Comparison of ENCODE assay signal across 8 cellular contexts in genomic region chr10:86711957-86712708, GRCh38. TPM values are rescaled to one million over a fixed set of nuclear protein-coding genes. Genes with fewer than 3 reads are reported as not detected.
DNase-seq lines count a peak whose midpoint lies in the region; ATAC-seq and TF ChIP-seq lines count a peak whose summit lies in the region.

No MANE protein-coding gene starts in this region.

- no peaks in the 10 kb centered on the region for H3K9me3 Mint-ChIP-seq in neural progenitor cell

- peak overlapping the region; percentile 51 to 79 for H4K8ac ChIP-seq in IMR-90 (ENCODE audit: low read depth in 2 of 2, low read length in 2 of 2)

- peak; percentile 83 for DNase-seq in activated CD8-positive, alpha-beta memory T cell treated with anti-CD3 and anti-CD28 coated beads for 24 hours
- no peak for DNase-seq in activated CD8-positive, alpha-beta memory T cell treated with anti-CD3 and anti-CD28 coated beads, Interleukin-2, amount 50 U/mL, for 4 hours
- DNase-seq in IMR-90 (peak; percentile 25), fibroblast of pulmonary artery (ENCODE audit: low read depth) (peak; percentile 33), neural progenitor cell (ENCODE audit: low spot score) (peak; percentile 67), NCI-H1930 (lab: John Stamatoyannopoulos, UW) (no peak)

- BruUV-seq in IMR-90 (replicated peaks; lab: Mats Ljungman, UMichigan), result no TSS peak

- H2AFZ ChIP-seq in IMR-90 (replicated peaks; ENCODE audit: low read length, poor library complexity), result peak overlapping the region; percentile 100
- H2AFZ ChIP-seq in neural progenitor cell (replicated peaks), result peak overlapping the region; percentile 82

- no peaks in the 10 kb centered on the region for H3K36me3 Mint-ChIP-seq in neural progenitor cell

- H3K27me3 Mint-ChIP-seq in neural progenitor cell (ENCODE audit: insufficient read depth, low read depth), result no peaks in the 10 kb centered on the region

- peak overlapping the region; percentile 82 for H3K27ac Mint-ChIP-seq in neural progenitor cell

- in situ Hi-C loops in IMR-90 (cut with MboI; ENCODE audit: low sequenced_read_pairs), result no loop called here

- dilution Hi-C loops in IMR-90 (cut with HindIII; ENCODE audit: low sequenced_read_pairs, unreplicated experiment), result no loop called here

- H3K27me3 ChIP-seq in IMR-90 (ENCODE audit: control insufficient read depth, insufficient read depth, low read length) (no peaks in the 10 kb centered on the region), neural progenitor cell (peaks cover 5% of the 10 kb centered on the region)

- intact Hi-C loops in IMR-90 (cut with micrococcal nuclease), result loop anchor here (1.0 kb wide), 2 partner anchors 45 to 187 kb away; no protein-coding TSS in a partner anchor

- H4K5ac ChIP-seq in IMR-90 (ENCODE audit: low read depth, low read length), result peak overlapping the region; percentile 87

- 0 out of 2 replicates have a peak overlapping the region, but pooled peaks have one; percentile 25 for H2AK5ac ChIP-seq in IMR-90 (ENCODE audit: low read depth, low read length)

- H3K4me3 ChIP-seq in IMR-90 (ENCODE audit: insufficient read depth, low read depth, low read length) (peak overlapping the region; percentile 51), WI38 (ENCODE audit: low read depth, low read length) (peak overlapping the region; percentile 63), fibroblast of pulmonary artery (replicated peaks; ENCODE audit: low read depth, low read length) (peak overlapping the region; percentile 56), neural progenitor cell (peak overlapping the region; percentile 68)

- CTCF ChIA-PET in IMR-90 (lab: Yijun Ruan, JAX), result interaction anchor here (0.5 kb wide), 1 partner anchor 227 kb away, joined by 3 read pairs; no protein-coding TSS in a partner anchor

- H2BK15ac ChIP-seq in IMR-90 (ENCODE audit: low read depth, low read length), result no peak overlapping the region

- no peak for TF ChIP-seq CTCF in IMR-90 (conservative IDR thresholded peaks at IDR 0.05; ENCODE audit: low read depth, low read length)
- no peak for TF ChIP-seq CTCF in WI38 (IDR thresholded peaks at IDR 0.05; ENCODE audit: low read depth, low read length)
- no peak for TF ChIP-seq CTCF in fibroblast of pulmonary artery (IDR thresholded peaks at IDR 0.05; ENCODE audit: low read length, missing control alignments)
- no peak for TF ChIP-seq CTCF in neural progenitor cell (IDR thresholded peaks at IDR 0.05)

- H3K56ac ChIP-seq in IMR-90 (ENCODE audit: extremely low read depth, insufficient read depth, low read length), result peak overlapping the region; percentile 40; the same call in 1 of the 2 replicates

- peaks cover 8% of the 10 kb centered on the region for H3K4me1 ChIP-seq in IMR-90 (ENCODE audit: control insufficient read depth, insufficient read depth, low read length)
- H3K4me1 ChIP-seq in neural progenitor cell, result peaks cover 27% of the 10 kb centered on the region

- H3K4me2 ChIP-seq in IMR-90 (ENCODE audit: low read depth, low read length) (peak overlapping the region; percentile 92), neural progenitor cell (peak overlapping the region; percentile 81)

- H2BK120ac ChIP-seq in IMR-90 (ENCODE audit: low read depth, low read length), result peak overlapping the region; percentile 39; the same call in 1 of the 2 replicates

- H4K91ac ChIP-seq in IMR-90 (ENCODE audit: insufficient read depth, low read depth, low read length), result peak overlapping the region; percentile 26

- H3K9me3 ChIP-seq in IMR-90 (ENCODE audit: control insufficient read depth, insufficient read depth, low read length) (no peaks in the 10 kb centered on the region), neural progenitor cell (ENCODE audit: low read depth) (no peaks in the 10 kb centered on the region)

- peak overlapping the region; percentile 56 for H2AK9ac ChIP-seq in IMR-90 (replicated peaks; ENCODE audit: low read depth, low read length, poor library complexity)

- H2BK5ac ChIP-seq in IMR-90 (ENCODE audit: low read depth, low read length, poor library complexity, severe bottlenecking), result peak overlapping the region; percentile 56

- H3F3A ChIP-seq in neural progenitor cell (ENCODE audit: low read depth), result peaks cover 26% of the 10 kb centered on the region

- peak overlapping the region; percentile 53 for H3K14ac ChIP-seq in IMR-90 (replicated peaks; ENCODE audit: low read depth, low read length)

- H2BK20ac ChIP-seq in IMR-90 (ENCODE audit: low read depth, low read length), result no peak overlapping the region

- peak overlapping the region; percentile 32 for H3K4ac ChIP-seq in IMR-90 (ENCODE audit: low read depth, low read length)

- peaks cover 0 to 10% of the 10 kb centered on the region in 2 experiments; a peak in 2 of 4 replicates for H3K79me1 ChIP-seq in IMR-90 (ENCODE audit: low read depth in 1 of 2, low read length in 2 of 2)

- peak overlapping the region; percentile 89 for H3K23ac ChIP-seq in IMR-90 (ENCODE audit: low read depth, low read length)

- WGBS in IMR-90 (ENCODE audit: extremely low coverage in 2 of 2, insufficient read length in 1 of 2), 2 experiments, result 28% methylated on average over 5 of the region's 32 CpGs; no CpG with 5 or more reads in 1 of the 2 experiments

- no peak for TF ChIP-seq POLR2A in IMR-90 (IDR thresholded peaks at IDR 0.05; ENCODE audit: low read depth, low read length)

- peak overlapping the region; percentile 24 for H3K18ac ChIP-seq in IMR-90 (ENCODE audit: low read depth, low read length)

- no peaks in the 10 kb centered on the region for H3K79me2 ChIP-seq in neural progenitor cell (ENCODE audit: low read depth)

- H3K9me1 ChIP-seq in IMR-90 (ENCODE audit: insufficient read depth, low read length), result peaks cover 3% of the 10 kb centered on the region; the same call in 1 of the 2 replicates

- POLR2A ChIA-PET in IMR-90 (lab: Charles Lee; ENCODE audit: unreplicated experiment), result interaction anchor here (0.7 kb wide), 1 partner anchor 376 kb away, joined by 4 read pairs; no protein-coding TSS in a partner anchor

- peaks cover 32% of the 10 kb centered on the region for H3K4me1 Mint-ChIP-seq in neural progenitor cell

- H3K36me3 ChIP-seq in IMR-90 (ENCODE audit: control insufficient read depth, insufficient read depth, low read length), result no peaks in the 10 kb centered on the region
- H3K36me3 ChIP-seq in neural progenitor cell, result no peaks in the 10 kb centered on the region

- ATAC-seq in GM21576 (IDR thresholded peaks at IDR 0.05; ENCODE audit: unreplicated experiment) (peak; percentile 31), IMR-90 (ENCODE audit: low read depth) (peak; percentile 24)

- H3K9ac ChIP-seq in IMR-90 (ENCODE audit: low read depth, low read length) (peak overlapping the region; percentile 55), neural progenitor cell (no peak overlapping the region)

- H4K20me1 ChIP-seq in IMR-90 (ENCODE audit: insufficient read depth, low read length) (no peaks in the 10 kb centered on the region), neural progenitor cell (ENCODE audit: low read depth) (no peaks in the 10 kb centered on the region)

- H3K4me3 Mint-ChIP-seq in neural progenitor cell, result peak overlapping the region; percentile 87

- no peak for TF ChIP-seq RAD21 in IMR-90 (IDR thresholded peaks at IDR 0.05; ENCODE audit: low read length)

- H3K27ac ChIP-seq in IMR-90 (ENCODE audit: insufficient read depth, low read length) (peak overlapping the region; percentile 70), neural progenitor cell (no peak overlapping the region)

TF ChIP-seq in IMR-90, 13 proteins besides CTCF, POLR2A, EP300 and RAD21 (continues in another document):
- no peak for TF ChIP-seq NFE2L2 (IDR thresholded peaks at IDR 0.05; ENCODE audit: low read depth, low read length)
- no peak for TF ChIP-seq ELK1 (IDR thresholded peaks at IDR 0.05; ENCODE audit: borderline replicate concordance, low read depth, low read length)
- no peak for TF ChIP-seq SMC3 (IDR thresholded peaks at IDR 0.05; ENCODE audit: low read depth, low read length)
- TF ChIP-seq CEBPB (IDR thresholded peaks at IDR 0.05; ENCODE audit: low read depth, low read length), result no peak
- TF ChIP-seq RCOR1 (IDR thresholded peaks at IDR 0.05; ENCODE audit: insufficient replicate concordance, low read length), result no peak
- TF ChIP-seq CHD1 (IDR thresholded peaks at IDR 0.05; ENCODE audit: low read depth, low read length), result no peak
- no peak for TF ChIP-seq MAZ (IDR thresholded peaks at IDR 0.05; ENCODE audit: borderline replicate concordance, low read depth, low read length)
- no peak for TF ChIP-seq MAFK (IDR thresholded peaks at IDR 0.05; ENCODE audit: low read depth, low read length)
- no peak for TF ChIP-seq BHLHE40 (IDR thresholded peaks at IDR 0.05; ENCODE audit: low read depth, low read length)
- TF ChIP-seq FOS (IDR thresholded peaks at IDR 0.05; ENCODE audit: low read depth, low read length), result no peak

RNA-seq across cellular contexts. Expression of gene LDB3, which starts 43.8 kb away (rescaled TPM):
- 0.28 and 0.36 TPM in 2 replicates for total RNA-seq in IMR-90 (2012; rRNA removed)
- 2.6 and 3.2 TPM in 2 replicates for polyA plus RNA-seq in IMR-90 (2012; rRNA removed)
- polyA plus RNA-seq in IMR-90 (2012; cell fraction: cytosol; rRNA removed), result 1.6 and 1.7 TPM in 2 replicates
- polyA plus RNA-seq in IMR-90 (2012; cell fraction: nucleus; rRNA removed; ENCODE audit: low replicate concordance), result 2.6 and 4.0 TPM in 2 replicates
- 0.03 TPM in 1 of 2 replicates, not detected in the other for total RNA-seq in neural progenitor cell (ENCODE audit: low replicate concordance)

RNA-seq across cellular contexts. Expression of gene BMPR1A, which starts 44.3 kb away (rescaled TPM):
- total RNA-seq in IMR-90 (2012; rRNA removed) (93.7 and 94.7 TPM in 2 replicates), neural progenitor cell (ENCODE audit: low replicate concordance) (60.8 and 76.2 TPM in 2 replicates)
- polyA plus RNA-seq in IMR-90 (2012; rRNA removed), result 13.5 and 15.9 TPM in 2 replicates
- polyA plus RNA-seq in IMR-90 (2012; cell fraction: cytosol; rRNA removed), result 3.4 and 4.9 TPM in 2 replicates
- 1.3 and 16.0 TPM in 2 replicates for polyA plus RNA-seq in IMR-90 (2012; cell fraction: nucleus; rRNA removed; ENCODE audit: low replicate concordance)

RNA-seq across cellular contexts. Expression of gene OPN4, which starts 57.8 kb away (rescaled TPM):
- total RNA-seq in IMR-90 (2012; rRNA removed), result not detected in 2 replicates
- 0.03 TPM in 1 of 2 replicates, not detected in the other for polyA plus RNA-seq in IMR-90 (2012; rRNA removed)
- not detected in 2 replicates for polyA plus RNA-seq in IMR-90 (2012; cell fraction: cytosol; rRNA removed)
- polyA plus RNA-seq in IMR-90 (2012; cell fraction: nucleus; rRNA removed; ENCODE audit: low replicate concordance), result 0.04 and 0.05 TPM in 2 replicates
- total RNA-seq in neural progenitor cell (ENCODE audit: low replicate concordance), result not detected in 2 replicates

Comparison
In these comparisons a context has a peak if more than half of its experiments do, and no peak if none do; other contexts are left out.
1. DNase-seq: peak in activated CD8-positive, alpha-beta memory T cell treated with anti-CD3 and anti-CD28 coated beads for 24 hours (single experiment), IMR-90 (single experiment), fibroblast of pulmonary artery (single experiment) and neural progenitor cell (single experiment); none in activated CD8-positive, alpha-beta memory T cell treated with anti-CD3 and anti-CD28 coated beads, Interleukin-2, amount 50 U/mL, for 4 hours (single experiment) and NCI-H1930 (0 of 2).
2. Peak in every context shown above with its lines, with median percentiles within 50 percentile points of each other: H3K4me3 ChIP-seq.